Comparison of ENCODE assay signal across 21 cellular contexts in genomic region chr17:68686108-68686988, GRCh38.
"Had no signal": no experiment of that assay in that cellular context is flagged by ENCODE, and none has a peak within 500 bp of the region (broad histone marks: within the 10 kb centered on the region; RNA-seq: fewer than 3 reads in every experiment).

No MANE protein-coding gene starts in this region.

- H3K27me3 ChIP-seq: colonic mucosa, heart right ventricle, right atrium auricular region, sigmoid colon, suprapubic skin, thyroid gland, upper lobe of left lung had no signal

- DNase-seq: caudate nucleus; colonic mucosa; dermis blood vessel endothelial cell; heart right ventricle; left ventricle myocardium superior; mesendoderm; naive B cell; posterior cingulate gyrus; sigmoid colon; small intestine; stimulated activated CD4-positive, alpha-beta T cell treated with anti-CD3 and anti-CD28 coated beads, Interleukin-12 subunit alpha, Interleukin-12 subunit beta, amount 100 ng/mL, for 4 hours; stimulated activated naive CD8-positive, alpha-beta T cell treated with anti-CD3 and anti-CD28 coated beads, Interleukin-15, Interleukin-2, amounts not matched to agents 100 U/mL and 50 U/mL, for 24 hours; thyroid gland had no signal

- H3K27ac ChIP-seq: colonic mucosa, right atrium auricular region, suprapubic skin, thyroid gland had no signal

- H3K27ac Mint-ChIP-seq: naive B cell had no signal

- FAIRE-seq: frontal cortex, keratinocyte, small intestine had no signal

- H3K9me3 Mint-ChIP-seq: nephron had no signal

- H3K36me3 ChIP-seq: colonic mucosa, heart right ventricle, right atrium auricular region, sigmoid colon, suprapubic skin, thyroid gland, upper lobe of left lung had no signal

- H3K4me3 ChIP-seq: colonic mucosa, heart right ventricle, lung, right atrium auricular region, sigmoid colon, suprapubic skin, thyroid gland, upper lobe of left lung had no signal

- ATAC-seq: esophagus mucosa; stimulated activated naive CD8-positive, alpha-beta T cell treated with anti-CD3 and anti-CD28 coated beads, Interleukin-15, Interleukin-2, amounts not matched to agents 100 U/mL and 50 U/mL, for 24 hours had no signal

- H3K4me1 Mint-ChIP-seq: naive B cell, nephron had no signal

- H3K9me3 ChIP-seq: colonic mucosa, heart right ventricle, right atrium auricular region, sigmoid colon, suprapubic skin, thyroid gland, upper lobe of left lung had no signal

- H3K4me1 ChIP-seq: colonic mucosa, right atrium auricular region, sigmoid colon, upper lobe of left lung had no signal

- H3K4me3 Mint-ChIP-seq: naive B cell, nephron had no signal
